Comparison of ENCODE assay signal across 8 cellular contexts in genomic region chr2:239222346-239223028, GRCh38.
A peak's percentile ranks its signal among the peaks of the same experiment; 100 is the strongest.
DNase-seq lines count a peak whose midpoint lies in the region; ATAC-seq and TF ChIP-seq lines count a peak whose summit lies in the region.

No MANE protein-coding gene starts in this region.

- no peaks in the 10 kb centered on the region for H3K27me3 Mint-ChIP-seq in activated naive CD4-positive, alpha-beta T cell treated with anti-CD3 and anti-CD28 coated beads, Interleukin-2, amount 50 U/mL, for 24 hours

- no peak for TF ChIP-seq CTCF in brain microvascular endothelial cell (IDR thresholded peaks at IDR 0.05; ENCODE audit: low read depth, low read length, missing control alignments)
- TF ChIP-seq CTCF in uterus (IDR thresholded peaks at IDR 0.05) = no peak

- H3K36me3 ChIP-seq in brain microvascular endothelial cell (replicated peaks) = no peaks in the 10 kb centered on the region
- H3K36me3 ChIP-seq in mesenchymal stem cell (ENCODE audit: control insufficient read depth in 1 of 2, insufficient read depth in 2 of 2, low read depth in 1 of 2, low read length in 2 of 2) = no peaks in the 10 kb centered on the region
- H3K36me3 ChIP-seq in uterus = no peaks in the 10 kb centered on the region

- peak overlapping the region; percentile 49 for H2AK5ac ChIP-seq in mesenchymal stem cell (ENCODE audit: low read length, severe bottlenecking)

- H4K8ac ChIP-seq in mesenchymal stem cell (ENCODE audit: low read length) = no peak overlapping the region

- no peak overlapping the region for H3K4me3 ChIP-seq in brain microvascular endothelial cell (ENCODE audit: low read depth, low read length)
- peak overlapping the region in 1 of 2 experiments; percentile 71 for H3K4me3 ChIP-seq in mesenchymal stem cell (ENCODE audit: insufficient read depth in 1 of 2, low read depth in 1 of 2, low read length in 2 of 2)
- peak overlapping the region in 1 of 2 donors; percentile 9 for H3K4me3 ChIP-seq in uterus

- H3K36me3 Mint-ChIP-seq in activated naive CD4-positive, alpha-beta T cell treated with anti-CD3 and anti-CD28 coated beads, Interleukin-2, amount 50 U/mL, for 24 hours = peaks cover under 1% of the 10 kb centered on the region

- no peak overlapping the region for H2BK5ac ChIP-seq in mesenchymal stem cell (ENCODE audit: low read depth, low read length, poor library complexity, severe bottlenecking)

- H3K4ac ChIP-seq in mesenchymal stem cell (ENCODE audit: low read depth in 1 of 2, low read length in 2 of 2) = no peak overlapping the region

- peak overlapping the region; percentile 93 for H3K9ac ChIP-seq in mesenchymal stem cell (ENCODE audit: low read length)

- peak overlapping the region in 1 of 2 experiments; percentile 33 for H3K18ac ChIP-seq in mesenchymal stem cell (ENCODE audit: low read depth in 1 of 2, low read length in 2 of 2)

- no peaks in the 10 kb centered on the region for H3K9me3 Mint-ChIP-seq in activated naive CD4-positive, alpha-beta T cell treated with anti-CD3 and anti-CD28 coated beads, Interleukin-2, amount 50 U/mL, for 24 hours

- H3K4me1 ChIP-seq in mesenchymal stem cell (ENCODE audit: control insufficient read depth, insufficient read depth, low read depth, low read length) (peaks cover 34% of the 10 kb centered on the region), uterus (peaks cover 4 to 17% of the 10 kb centered on the region in 2 donors)

- TF ChIP-seq POLR2A in uterus (IDR thresholded peaks at IDR 0.05) = no peak

- intact Hi-C loops in uterus (cut with DNase I; ENCODE audit: low total_unique reads) = no loop called here

- ATAC-seq in GM19395 (IDR thresholded peaks at IDR 0.05; ENCODE audit: unreplicated experiment) = no peak

- no peak overlapping the region for H3K4me2 ChIP-seq in mesenchymal stem cell (ENCODE audit: low read length, poor library complexity, severe bottlenecking)

- H2BK120ac ChIP-seq in mesenchymal stem cell (ENCODE audit: low read depth, low read length) = no peak overlapping the region

- H3K79me1 ChIP-seq in mesenchymal stem cell (replicated peaks; ENCODE audit: low read length, poor library complexity, severe bottlenecking) = peaks cover 41% of the 10 kb centered on the region

- peak overlapping the region; percentile 47 for H3K4me3 Mint-ChIP-seq in activated naive CD4-positive, alpha-beta T cell treated with anti-CD3 and anti-CD28 coated beads, Interleukin-2, amount 50 U/mL, for 24 hours

- 80% methylated on average over 7 of the region's 8 CpGs for WGBS in mesenchymal stem cell

- H3K9me3 ChIP-seq in mesenchymal stem cell (ENCODE audit: control insufficient read depth, low read length) (no peaks in the 10 kb centered on the region), uterus (no peaks in the 10 kb centered on the region)

- H3K27ac Mint-ChIP-seq in activated naive CD4-positive, alpha-beta T cell treated with anti-CD3 and anti-CD28 coated beads, Interleukin-2, amount 50 U/mL, for 24 hours = peak overlapping the region; percentile 88

- no peak overlapping the region for H2BK15ac ChIP-seq in mesenchymal stem cell (ENCODE audit: low read depth, poor library complexity, severe bottlenecking)

- H3K27me3 ChIP-seq in brain microvascular endothelial cell (replicated peaks) = no peaks in the 10 kb centered on the region
- H3K27me3 ChIP-seq in mesenchymal stem cell (ENCODE audit: control insufficient read depth in 1 of 2, insufficient read depth in 1 of 2, low read length in 2 of 2) = no peaks in the 10 kb centered on the region
- H3K27me3 ChIP-seq in uterus = no peaks in the 10 kb centered on the region

- H4K91ac ChIP-seq in mesenchymal stem cell (ENCODE audit: low read length) = peak overlapping the region; percentile 4

- in situ Hi-C loops in brain microvascular endothelial cell (cut with HindIII; ENCODE audit: low pct_ligation_motif_present, low sequenced_read_pairs) = no loop called here

- peak overlapping the region; percentile 62 for H3K27ac ChIP-seq in brain microvascular endothelial cell
- peak overlapping the region; percentile 90 for H3K27ac ChIP-seq in mesenchymal stem cell (ENCODE audit: low read length, poor library complexity, severe bottlenecking)
- H3K27ac ChIP-seq in uterus = peak overlapping the region; percentile 90 to 97

- no peak overlapping the region for H3K23ac ChIP-seq in mesenchymal stem cell (ENCODE audit: low read length in 2 of 2)

- no peak for DNase-seq in activated naive CD4-positive, alpha-beta T cell treated with Interleukin-2 at 50 U/mL for 16 hours
- DNase-seq in brain microvascular endothelial cell (no peak), mesenchymal stem cell (peak; percentile 73), uterus (peak in 1 of 2 donors; percentile 28), DMS153 treated with DMSO at 0.1 percent for 48 hours (lab: John Stamatoyannopoulos, UW; ENCODE audit: unreplicated experiment) (no peak)
- no peak for DNase-seq in stimulated activated CD4-positive, alpha-beta T cell treated with anti-CD3 and anti-CD28 coated beads, Interleukin-15, amount 100 ng/mL, for 24 hours

- no peak overlapping the region for H2BK12ac ChIP-seq in mesenchymal stem cell (ENCODE audit: low read length in 2 of 2)

- H3K14ac ChIP-seq in mesenchymal stem cell (ENCODE audit: low read length in 2 of 2) = no peak overlapping the region

- no peak overlapping the region for H2AFZ ChIP-seq in mesenchymal stem cell (ENCODE audit: low read depth, low read length)

- H3K4me1 Mint-ChIP-seq in activated naive CD4-positive, alpha-beta T cell treated with anti-CD3 and anti-CD28 coated beads, Interleukin-2, amount 50 U/mL, for 24 hours = peaks cover 89% of the 10 kb centered on the region
